ENCODE assay signal across 8 cellular contexts in the genomic region with DNA sequence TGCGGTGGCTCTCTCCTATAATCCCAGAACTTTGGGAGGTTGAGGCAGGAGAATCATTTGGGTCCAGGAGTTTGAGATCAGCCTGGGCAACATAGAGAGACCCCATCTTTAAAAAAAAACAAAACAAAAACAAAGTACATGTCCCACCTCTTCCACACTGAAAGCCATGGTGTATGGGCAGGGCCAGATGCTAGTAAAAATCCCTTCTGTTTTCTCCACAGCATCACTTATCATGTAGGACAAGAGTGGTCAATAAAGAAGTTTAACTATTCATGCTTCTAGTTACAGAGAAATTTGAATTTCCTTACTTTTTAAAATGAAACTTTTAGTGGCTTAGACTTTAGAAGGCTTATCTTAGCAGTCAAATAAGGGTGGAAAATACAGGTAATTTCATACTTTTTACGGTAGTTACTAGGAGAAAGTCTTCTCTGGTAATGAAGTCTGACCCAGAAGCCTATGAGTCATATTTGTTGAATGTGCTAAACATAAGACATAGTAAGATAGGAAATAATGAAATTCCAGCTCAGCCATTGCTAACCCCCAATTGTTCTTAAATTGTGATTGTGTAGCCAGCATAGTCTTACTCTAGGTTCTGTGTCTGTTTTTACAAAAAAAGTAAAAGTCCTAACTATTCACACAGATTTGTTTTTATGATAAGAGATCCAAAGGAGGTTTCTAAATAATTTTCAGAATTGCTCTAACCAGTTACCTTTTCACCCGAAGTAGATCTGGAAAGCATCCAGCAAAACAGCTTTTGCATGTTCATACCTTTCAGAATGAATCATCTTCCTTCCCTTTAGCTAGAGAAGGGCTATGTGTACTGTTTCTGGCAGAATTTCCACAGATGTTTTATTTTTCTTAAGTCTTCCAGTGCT. TPM values are rescaled to one million over a fixed set of nuclear protein-coding genes. Genes with fewer than 3 reads are reported as not detected.
DNase-seq lines count a peak whose midpoint lies in the region; ATAC-seq and TF ChIP-seq lines count a peak whose summit lies in the region.

No MANE protein-coding gene starts in this region.

- H3K36me3 ChIP-seq in Karpas-422 (ENCODE audit: insufficient read depth, low read length), result no peaks in the 10 kb centered on the region; the same call in 1 of the 2 replicates

- peak; percentile 65 for DNase-seq in AG20443 (ENCODE audit: low spot score)
- DNase-seq in Karpas-422, result no peak
- peak; percentile 96 for DNase-seq in choroid plexus epithelial cell (ENCODE audit: low read depth)
- peak; percentile 80 for DNase-seq in pulmonary artery endothelial cell (ENCODE audit: low read depth, low spot score)
- no peak for DNase-seq in NCI-H69 (lab: John Stamatoyannopoulos, UW)
- no peak for DNase-seq in activated CD8-positive, alpha-beta memory T cell treated with anti-CD3 and anti-CD28 coated beads for 24 hours

- no peaks in the 10 kb centered on the region for H4K20me1 ChIP-seq in Karpas-422 (ENCODE audit: insufficient read depth, low read depth, low read length)

- H3K4me3 ChIP-seq in Karpas-422 (ENCODE audit: low read length) (no peak overlapping the region), choroid plexus epithelial cell (ENCODE audit: low read depth, low read length) (no peak overlapping the region)

- no peak for TF ChIP-seq CTCF in choroid plexus epithelial cell (conservative IDR thresholded peaks at IDR 0.05; ENCODE audit: low read depth, low read length)

- H3K27me3 ChIP-seq in Karpas-422 (ENCODE audit: low read length), result no peaks in the 10 kb centered on the region

- peaks cover 14% of the 10 kb centered on the region for H3K4me1 ChIP-seq in Karpas-422 (ENCODE audit: low read length)

- ATAC-seq in GM19395 (IDR thresholded peaks at IDR 0.05; ENCODE audit: unreplicated experiment), result peak; percentile 53
- no peak for ATAC-seq in HG02763 (IDR thresholded peaks at IDR 0.05; ENCODE audit: unreplicated experiment)

- H2AFZ ChIP-seq in Karpas-422 (ENCODE audit: low read length), result no peak overlapping the region

- H3K4me2 ChIP-seq in Karpas-422 (ENCODE audit: low read depth, low read length, poor library complexity, severe bottlenecking), result no peak overlapping the region

- H3K9me3 ChIP-seq in Karpas-422 (ENCODE audit: low read length), result no peaks in the 10 kb centered on the region

- no peaks in the 10 kb centered on the region for H3K9me2 ChIP-seq in Karpas-422 (replicated peaks; ENCODE audit: insufficient read depth, low read length)

- H3K27ac ChIP-seq in Karpas-422 (ENCODE audit: low read length), result peak overlapping the region; percentile 37; the same call in 1 of the 2 replicates

- no peaks in the 10 kb centered on the region for H3K79me2 ChIP-seq in Karpas-422 (ENCODE audit: low read length)

- H3K9ac ChIP-seq in Karpas-422 (ENCODE audit: low read length), result no peak overlapping the region

RNA-seq across cellular contexts. Expression of a gene that starts 16.4 kb away (rescaled TPM):
- total RNA-seq in Karpas-422 (2014; rRNA removed; shearing (Covaris generic); ENCODE audit: low replicate concordance), result 26.7 and 29.6 TPM in 2 replicates
- total RNA-seq in pulmonary artery endothelial cell, result 21.7 and 30.8 TPM in 2 replicates

RNA-seq across cellular contexts. Expression of a gene that starts 56.3 kb away (rescaled TPM):
- total RNA-seq in Karpas-422 (2014; rRNA removed; shearing (Covaris generic); ENCODE audit: low replicate concordance), result 9.2 and 11.9 TPM in 2 replicates
- total RNA-seq in pulmonary artery endothelial cell, result 12.1 and 14.5 TPM in 2 replicates

Comparison
In these comparisons a context has a peak if more than half of its experiments do, and no peak if none do; other contexts are left out.
1. DNase-seq: peak in AG20443 (single experiment), choroid plexus epithelial cell (single experiment) and pulmonary artery endothelial cell (single experiment); none in Karpas-422 (single experiment), NCI-H69 (single experiment) and activated CD8-positive, alpha-beta memory T cell treated with anti-CD3 and anti-CD28 coated beads for 24 hours (single experiment).